Comparison of ENCODE assay signal across 1 cellular context in genomic region chr6:156804402-156804801, GRCh38.
TF ChIP-seq lines count a peak whose summit lies in the region.

No MANE protein-coding gene starts in this region.

TF ChIP-seq in GM23338, 12 proteins besides CTCF, POLR2A, EP300 and RAD21 (continued from another document):
- TF ChIP-seq REST (IDR thresholded peaks at IDR 0.05; ENCODE audit: unreplicated experiment): no peak
- TF ChIP-seq EZH2 (IDR thresholded peaks at IDR 0.05; ENCODE audit: low read depth, unreplicated experiment): no peak
- no peak for TF ChIP-seq CREB1 (CRISPR knock-in tag; IDR thresholded peaks at IDR 0.05; ENCODE audit: low read depth)
- no peak for TF ChIP-seq JUNB (IDR thresholded peaks at IDR 0.05; ENCODE audit: unreplicated experiment)
- TF ChIP-seq STAT1 (IDR thresholded peaks at IDR 0.05; ENCODE audit: unreplicated experiment): no peak
- TF ChIP-seq ZNF114 (CRISPR knock-in tag; IDR thresholded peaks at IDR 0.05): no peak
- TF ChIP-seq, protein P1, sequence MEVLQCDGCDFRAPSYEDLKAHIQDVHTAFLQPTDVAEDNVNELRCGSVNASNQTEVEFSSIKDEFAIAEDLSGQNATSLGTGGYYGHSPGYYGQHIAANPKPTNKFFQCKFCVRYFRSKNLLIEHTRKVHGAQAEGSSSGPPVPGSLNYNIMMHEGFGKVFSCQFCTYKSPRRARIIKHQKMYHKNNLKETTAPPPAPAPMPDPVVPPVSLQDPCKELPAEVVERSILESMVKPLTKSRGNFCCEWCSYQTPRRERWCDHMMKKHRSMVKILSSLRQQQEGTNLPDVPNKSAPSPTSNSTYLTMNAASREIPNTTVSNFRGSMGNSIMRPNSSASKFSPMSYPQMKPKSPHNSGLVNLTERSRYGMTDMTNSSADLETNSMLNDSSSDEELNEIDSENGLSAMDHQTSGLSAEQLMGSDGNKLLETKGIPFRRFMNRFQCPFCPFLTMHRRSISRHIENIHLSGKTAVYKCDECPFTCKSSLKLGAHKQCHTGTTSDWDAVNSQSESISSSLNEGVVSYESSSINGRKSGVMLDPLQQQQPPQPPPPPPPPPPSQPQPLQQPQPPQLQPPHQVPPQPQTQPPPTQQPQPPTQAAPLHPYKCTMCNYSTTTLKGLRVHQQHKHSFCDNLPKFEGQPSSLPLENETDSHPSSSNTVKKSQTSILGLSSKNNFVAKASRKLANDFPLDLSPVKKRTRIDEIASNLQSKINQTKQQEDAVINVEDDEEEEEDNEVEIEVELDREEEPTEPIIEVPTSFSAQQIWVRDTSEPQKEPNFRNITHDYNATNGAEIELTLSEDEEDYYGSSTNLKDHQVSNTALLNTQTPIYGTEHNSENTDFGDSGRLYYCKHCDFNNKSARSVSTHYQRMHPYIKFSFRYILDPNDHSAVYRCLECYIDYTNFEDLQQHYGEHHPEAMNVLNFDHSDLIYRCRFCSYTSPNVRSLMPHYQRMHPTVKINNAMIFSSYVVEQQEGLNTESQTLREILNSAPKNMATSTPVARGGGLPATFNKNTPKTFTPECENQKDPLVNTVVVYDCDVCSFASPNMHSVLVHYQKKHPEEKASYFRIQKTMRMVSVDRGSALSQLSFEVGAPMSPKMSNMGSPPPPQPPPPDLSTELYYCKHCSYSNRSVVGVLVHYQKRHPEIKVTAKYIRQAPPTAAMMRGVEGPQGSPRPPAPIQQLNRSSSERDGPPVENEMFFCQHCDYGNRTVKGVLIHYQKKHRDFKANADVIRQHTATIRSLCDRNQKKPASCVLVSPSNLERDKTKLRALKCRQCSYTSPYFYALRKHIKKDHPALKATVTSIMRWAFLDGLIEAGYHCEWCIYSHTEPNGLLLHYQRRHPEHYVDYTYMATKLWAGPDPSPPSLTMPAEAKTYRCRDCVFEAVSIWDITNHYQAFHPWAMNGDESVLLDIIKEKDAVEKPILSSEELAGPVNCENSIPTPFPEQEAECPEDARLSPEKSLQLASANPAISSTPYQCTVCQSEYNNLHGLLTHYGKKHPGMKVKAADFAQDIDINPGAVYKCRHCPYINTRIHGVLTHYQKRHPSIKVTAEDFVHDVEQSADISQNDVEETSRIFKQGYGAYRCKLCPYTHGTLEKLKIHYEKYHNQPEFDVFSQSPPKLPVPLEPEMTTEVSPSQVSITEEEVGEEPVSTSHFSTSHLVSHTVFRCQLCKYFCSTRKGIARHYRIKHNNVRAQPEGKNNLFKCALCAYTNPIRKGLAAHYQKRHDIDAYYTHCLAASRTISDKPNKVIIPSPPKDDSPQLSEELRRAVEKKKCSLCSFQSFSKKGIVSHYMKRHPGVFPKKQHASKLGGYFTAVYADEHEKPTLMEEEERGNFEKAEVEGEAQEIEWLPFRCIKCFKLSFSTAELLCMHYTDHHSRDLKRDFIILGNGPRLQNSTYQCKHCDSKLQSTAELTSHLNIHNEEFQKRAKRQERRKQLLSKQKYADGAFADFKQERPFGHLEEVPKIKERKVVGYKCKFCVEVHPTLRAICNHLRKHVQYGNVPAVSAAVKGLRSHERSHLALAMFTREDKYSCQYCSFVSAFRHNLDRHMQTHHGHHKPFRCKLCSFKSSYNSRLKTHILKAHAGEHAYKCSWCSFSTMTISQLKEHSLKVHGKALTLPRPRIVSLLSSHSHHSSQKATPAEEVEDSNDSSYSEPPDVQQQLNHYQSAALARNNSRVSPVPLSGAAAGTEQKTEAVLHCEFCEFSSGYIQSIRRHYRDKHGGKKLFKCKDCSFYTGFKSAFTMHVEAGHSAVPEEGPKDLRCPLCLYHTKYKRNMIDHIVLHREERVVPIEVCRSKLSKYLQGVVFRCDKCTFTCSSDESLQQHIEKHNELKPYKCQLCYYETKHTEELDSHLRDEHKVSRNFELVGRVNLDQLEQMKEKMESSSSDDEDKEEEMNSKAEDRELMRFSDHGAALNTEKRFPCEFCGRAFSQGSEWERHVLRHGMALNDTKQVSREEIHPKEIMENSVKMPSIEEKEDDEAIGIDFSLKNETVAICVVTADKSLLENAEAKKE (CRISPR knock-in tag; IDR thresholded peaks at IDR 0.05): no peak
- no peak for TF ChIP-seq ETS1 (IDR thresholded peaks at IDR 0.05)
- no peak for TF ChIP-seq NANOG (IDR thresholded peaks at IDR 0.05; ENCODE audit: borderline replicate concordance)
- TF ChIP-seq EZH2phosphoT487 (IDR thresholded peaks at IDR 0.05; ENCODE audit: unreplicated experiment): no peak
